ENCODE assay signal across 10 cellular contexts in the genomic region with DNA sequence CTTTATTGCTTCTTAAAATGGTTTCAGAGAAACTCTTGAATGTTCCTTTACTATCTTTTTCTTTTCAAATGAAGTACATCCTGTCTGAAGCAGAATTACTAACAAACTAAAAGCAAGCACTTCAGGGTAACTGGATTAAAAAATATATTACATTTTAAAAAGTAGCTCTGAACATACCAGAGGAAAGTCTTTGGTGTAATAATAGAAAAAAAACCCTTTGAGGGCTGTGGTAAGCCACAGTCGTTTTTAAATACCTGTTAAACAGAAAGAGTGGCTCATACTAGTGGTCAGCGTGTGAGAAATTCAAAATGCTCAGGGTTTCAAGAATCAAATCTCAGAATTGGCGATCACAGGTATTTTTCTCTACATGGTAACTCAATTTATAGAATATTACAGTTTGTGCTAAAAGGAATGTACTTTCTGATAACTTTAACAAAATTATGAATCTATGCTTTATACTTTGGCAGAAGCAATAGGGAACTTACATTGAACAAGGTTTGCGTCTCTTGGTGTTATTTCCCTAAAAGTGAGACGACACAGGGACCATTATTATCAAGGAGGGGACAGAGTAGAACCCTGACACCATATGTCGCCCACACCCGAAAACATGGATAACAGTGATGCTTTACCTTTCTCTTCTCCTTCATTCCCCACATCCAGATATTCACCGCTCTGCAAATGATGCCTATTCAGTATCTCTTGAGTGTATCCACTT.
DNase-seq lines count a peak whose midpoint lies in the region; ATAC-seq lines count a peak whose summit lies in the region.
"Had no signal": no experiment of that assay in that cellular context is flagged by ENCODE, and none has a peak within 500 bp of the region (broad histone marks: within the 10 kb centered on the region; RNA-seq: fewer than 3 reads in every experiment).

No MANE protein-coding gene starts in this region.

- ATAC-seq in GM18517 (IDR thresholded peaks at IDR 0.05; ENCODE audit: unreplicated experiment) (peak; percentile 87), GM21447 (IDR thresholded peaks at IDR 0.05; ENCODE audit: unreplicated experiment) (peak; percentile 97), HG03439 (IDR thresholded peaks at IDR 0.05; ENCODE audit: unreplicated experiment) (peak; percentile 94)
- ATAC-seq: esophagus mucosa had no signal

- peak; percentile 45 for DNase-seq in glomerular visceral epithelial cell (ENCODE audit: extremely low spot score)
- DNase-seq in GOT3 (lab: John Stamatoyannopoulos, UW) = no peak
- no peak for DNase-seq in SW 1271 (lab: John Stamatoyannopoulos, UW)
- no peak for DNase-seq in NCI-H146 treated with DMSO at 0.1 percent for 48 hours (lab: John Stamatoyannopoulos, UW; ENCODE audit: unreplicated experiment)
- no peak for DNase-seq in NCI-H510A treated with DMSO at 0.1 percent for 48 hours (lab: John Stamatoyannopoulos, UW)
- DNase-seq: NCI-H526 treated with DMSO at 0.1 percent for 48 hours had no signal
